Comparison of ENCODE assay signal across 2 cellular contexts in the genomic region with DNA sequence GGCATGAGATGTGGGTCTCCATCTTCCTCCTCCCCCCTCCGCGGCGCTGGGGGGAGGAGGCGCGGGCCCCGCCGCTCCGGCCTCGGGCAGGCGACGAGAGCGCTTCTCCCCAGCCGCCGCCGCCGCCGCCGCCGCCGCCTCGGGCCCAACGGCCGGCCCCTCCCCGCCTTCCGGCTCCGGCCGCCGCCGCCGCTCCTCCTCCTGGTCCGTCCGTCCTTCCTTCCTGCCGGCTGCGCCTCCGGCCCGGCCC.
TF ChIP-seq lines count a peak whose summit lies in the region.

No MANE protein-coding gene starts in this region.

TF ChIP-seq in PFSK-1, 5 proteins besides CTCF, POLR2A, EP300 and RAD21 (continued from another document):
- TF ChIP-seq, protein P1, sequence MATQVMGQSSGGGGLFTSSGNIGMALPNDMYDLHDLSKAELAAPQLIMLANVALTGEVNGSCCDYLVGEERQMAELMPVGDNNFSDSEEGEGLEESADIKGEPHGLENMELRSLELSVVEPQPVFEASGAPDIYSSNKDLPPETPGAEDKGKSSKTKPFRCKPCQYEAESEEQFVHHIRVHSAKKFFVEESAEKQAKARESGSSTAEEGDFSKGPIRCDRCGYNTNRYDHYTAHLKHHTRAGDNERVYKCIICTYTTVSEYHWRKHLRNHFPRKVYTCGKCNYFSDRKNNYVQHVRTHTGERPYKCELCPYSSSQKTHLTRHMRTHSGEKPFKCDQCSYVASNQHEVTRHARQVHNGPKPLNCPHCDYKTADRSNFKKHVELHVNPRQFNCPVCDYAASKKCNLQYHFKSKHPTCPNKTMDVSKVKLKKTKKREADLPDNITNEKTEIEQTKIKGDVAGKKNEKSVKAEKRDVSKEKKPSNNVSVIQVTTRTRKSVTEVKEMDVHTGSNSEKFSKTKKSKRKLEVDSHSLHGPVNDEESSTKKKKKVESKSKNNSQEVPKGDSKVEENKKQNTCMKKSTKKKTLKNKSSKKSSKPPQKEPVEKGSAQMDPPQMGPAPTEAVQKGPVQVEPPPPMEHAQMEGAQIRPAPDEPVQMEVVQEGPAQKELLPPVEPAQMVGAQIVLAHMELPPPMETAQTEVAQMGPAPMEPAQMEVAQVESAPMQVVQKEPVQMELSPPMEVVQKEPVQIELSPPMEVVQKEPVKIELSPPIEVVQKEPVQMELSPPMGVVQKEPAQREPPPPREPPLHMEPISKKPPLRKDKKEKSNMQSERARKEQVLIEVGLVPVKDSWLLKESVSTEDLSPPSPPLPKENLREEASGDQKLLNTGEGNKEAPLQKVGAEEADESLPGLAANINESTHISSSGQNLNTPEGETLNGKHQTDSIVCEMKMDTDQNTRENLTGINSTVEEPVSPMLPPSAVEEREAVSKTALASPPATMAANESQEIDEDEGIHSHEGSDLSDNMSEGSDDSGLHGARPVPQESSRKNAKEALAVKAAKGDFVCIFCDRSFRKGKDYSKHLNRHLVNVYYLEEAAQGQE (IDR thresholded peaks at IDR 0.05; ENCODE audit: insufficient read depth in 1 of 2, low read depth in 2 of 2, low read length in 2 of 2) = no peak
- 0 out of 2 replicates have a peak, but pooled peaks have one; percentile 46 for TF ChIP-seq POLR2AphosphoS5 (IDR thresholded peaks at IDR 0.05; ENCODE audit: low read depth, low read length)

TF ChIP-seq in HepG2, 621 proteins besides CTCF, POLR2A, EP300 and RAD21 (continued from another document and continues in another):
- TF ChIP-seq, protein P2, sequence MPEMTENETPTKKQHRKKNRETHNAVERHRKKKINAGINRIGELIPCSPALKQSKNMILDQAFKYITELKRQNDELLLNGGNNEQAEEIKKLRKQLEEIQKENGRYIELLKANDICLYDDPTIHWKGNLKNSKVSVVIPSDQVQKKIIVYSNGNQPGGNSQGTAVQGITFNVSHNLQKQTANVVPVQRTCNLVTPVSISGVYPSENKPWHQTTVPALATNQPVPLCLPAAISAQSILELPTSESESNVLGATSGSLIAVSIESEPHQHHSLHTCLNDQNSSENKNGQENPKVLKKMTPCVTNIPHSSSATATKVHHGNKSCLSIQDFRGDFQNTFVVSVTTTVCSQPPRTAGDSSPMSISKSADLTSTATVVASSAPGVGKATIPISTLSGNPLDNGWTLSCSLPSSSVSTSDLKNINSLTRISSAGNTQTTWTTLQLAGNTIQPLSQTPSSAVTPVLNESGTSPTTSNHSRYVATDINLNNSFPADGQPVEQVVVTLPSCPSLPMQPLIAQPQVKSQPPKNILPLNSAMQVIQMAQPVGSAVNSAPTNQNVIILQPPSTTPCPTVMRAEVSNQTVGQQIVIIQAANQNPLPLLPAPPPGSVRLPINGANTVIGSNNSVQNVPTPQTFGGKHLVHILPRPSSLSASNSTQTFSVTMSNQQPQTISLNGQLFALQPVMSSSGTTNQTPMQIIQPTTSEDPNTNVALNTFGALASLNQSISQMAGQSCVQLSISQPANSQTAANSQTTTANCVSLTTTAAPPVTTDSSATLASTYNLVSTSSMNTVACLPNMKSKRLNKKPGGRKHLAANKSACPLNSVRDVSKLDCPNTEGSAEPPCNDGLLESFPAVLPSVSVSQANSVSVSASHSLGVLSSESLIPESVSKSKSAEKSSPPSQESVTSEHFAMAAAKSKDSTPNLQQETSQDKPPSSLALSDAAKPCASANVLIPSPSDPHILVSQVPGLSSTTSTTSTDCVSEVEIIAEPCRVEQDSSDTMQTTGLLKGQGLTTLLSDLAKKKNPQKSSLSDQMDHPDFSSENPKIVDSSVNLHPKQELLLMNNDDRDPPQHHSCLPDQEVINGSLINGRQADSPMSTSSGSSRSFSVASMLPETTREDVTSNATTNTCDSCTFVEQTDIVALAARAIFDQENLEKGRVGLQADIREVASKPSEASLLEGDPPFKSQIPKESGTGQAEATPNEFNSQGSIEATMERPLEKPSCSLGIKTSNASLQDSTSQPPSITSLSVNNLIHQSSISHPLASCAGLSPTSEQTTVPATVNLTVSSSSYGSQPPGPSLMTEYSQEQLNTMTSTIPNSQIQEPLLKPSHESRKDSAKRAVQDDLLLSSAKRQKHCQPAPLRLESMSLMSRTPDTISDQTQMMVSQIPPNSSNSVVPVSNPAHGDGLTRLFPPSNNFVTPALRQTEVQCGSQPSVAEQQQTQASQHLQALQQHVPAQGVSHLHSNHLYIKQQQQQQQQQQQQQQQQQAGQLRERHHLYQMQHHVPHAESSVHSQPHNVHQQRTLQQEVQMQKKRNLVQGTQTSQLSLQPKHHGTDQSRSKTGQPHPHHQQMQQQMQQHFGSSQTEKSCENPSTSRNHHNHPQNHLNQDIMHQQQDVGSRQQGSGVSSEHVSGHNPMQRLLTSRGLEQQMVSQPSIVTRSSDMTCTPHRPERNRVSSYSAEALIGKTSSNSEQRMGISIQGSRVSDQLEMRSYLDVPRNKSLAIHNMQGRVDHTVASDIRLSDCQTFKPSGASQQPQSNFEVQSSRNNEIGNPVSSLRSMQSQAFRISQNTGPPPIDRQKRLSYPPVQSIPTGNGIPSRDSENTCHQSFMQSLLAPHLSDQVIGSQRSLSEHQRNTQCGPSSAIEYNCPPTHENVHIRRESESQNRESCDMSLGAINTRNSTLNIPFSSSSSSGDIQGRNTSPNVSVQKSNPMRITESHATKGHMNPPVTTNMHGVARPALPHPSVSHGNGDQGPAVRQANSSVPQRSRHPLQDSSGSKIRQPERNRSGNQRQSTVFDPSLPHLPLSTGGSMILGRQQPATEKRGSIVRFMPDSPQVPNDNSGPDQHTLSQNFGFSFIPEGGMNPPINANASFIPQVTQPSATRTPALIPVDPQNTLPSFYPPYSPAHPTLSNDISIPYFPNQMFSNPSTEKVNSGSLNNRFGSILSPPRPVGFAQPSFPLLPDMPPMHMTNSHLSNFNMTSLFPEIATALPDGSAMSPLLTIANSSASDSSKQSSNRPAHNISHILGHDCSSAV (CRISPR knock-in tag; IDR thresholded peaks at IDR 0.05; ENCODE audit: borderline replicate concordance) = no peak
- TF ChIP-seq SRSF9 (IDR thresholded peaks at IDR 0.05; ENCODE audit: borderline replicate concordance, insufficient read depth, low read depth, low read length, poor library complexity, severe bottlenecking) = no peak
- 0 out of 2 replicates have a peak, but pooled peaks have one; percentile 1 for TF ChIP-seq ATF7-NPFF (CRISPR knock-in tag; IDR thresholded peaks at IDR 0.05; ENCODE audit: low read depth)
- peak; percentile 77 for TF ChIP-seq GABPA (IDR thresholded peaks at IDR 0.05; ENCODE audit: low read depth, low read length)
- TF ChIP-seq GABPA (CRISPR knock-in tag; IDR thresholded peaks at IDR 0.05; ENCODE audit: low read depth) = peak; percentile 44
- TF ChIP-seq, protein P3, sequence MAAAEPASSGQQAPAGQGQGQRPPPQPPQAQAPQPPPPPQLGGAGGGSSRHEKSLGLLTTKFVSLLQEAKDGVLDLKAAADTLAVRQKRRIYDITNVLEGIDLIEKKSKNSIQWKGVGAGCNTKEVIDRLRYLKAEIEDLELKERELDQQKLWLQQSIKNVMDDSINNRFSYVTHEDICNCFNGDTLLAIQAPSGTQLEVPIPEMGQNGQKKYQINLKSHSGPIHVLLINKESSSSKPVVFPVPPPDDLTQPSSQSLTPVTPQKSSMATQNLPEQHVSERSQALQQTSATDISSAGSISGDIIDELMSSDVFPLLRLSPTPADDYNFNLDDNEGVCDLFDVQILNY (CRISPR knock-in tag; conservative IDR thresholded peaks at IDR 0.05) = 0 out of 2 replicates have a peak, but pooled peaks have one; percentile 28
- TF ChIP-seq, protein P4, sequence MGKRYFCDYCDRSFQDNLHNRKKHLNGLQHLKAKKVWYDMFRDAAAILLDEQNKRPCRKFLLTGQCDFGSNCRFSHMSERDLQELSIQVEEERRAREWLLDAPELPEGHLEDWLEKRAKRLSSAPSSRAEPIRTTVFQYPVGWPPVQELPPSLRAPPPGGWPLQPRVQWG (CRISPR knock-in tag; IDR thresholded peaks at IDR 0.05; ENCODE audit: borderline replicate concordance, low read depth) = no peak
- TF ChIP-seq, protein P1 (IDR thresholded peaks at IDR 0.05; ENCODE audit: borderline replicate concordance in 1 of 2, low read depth in 1 of 2, low read length in 2 of 2) = no peak
- TF ChIP-seq, protein P5, sequence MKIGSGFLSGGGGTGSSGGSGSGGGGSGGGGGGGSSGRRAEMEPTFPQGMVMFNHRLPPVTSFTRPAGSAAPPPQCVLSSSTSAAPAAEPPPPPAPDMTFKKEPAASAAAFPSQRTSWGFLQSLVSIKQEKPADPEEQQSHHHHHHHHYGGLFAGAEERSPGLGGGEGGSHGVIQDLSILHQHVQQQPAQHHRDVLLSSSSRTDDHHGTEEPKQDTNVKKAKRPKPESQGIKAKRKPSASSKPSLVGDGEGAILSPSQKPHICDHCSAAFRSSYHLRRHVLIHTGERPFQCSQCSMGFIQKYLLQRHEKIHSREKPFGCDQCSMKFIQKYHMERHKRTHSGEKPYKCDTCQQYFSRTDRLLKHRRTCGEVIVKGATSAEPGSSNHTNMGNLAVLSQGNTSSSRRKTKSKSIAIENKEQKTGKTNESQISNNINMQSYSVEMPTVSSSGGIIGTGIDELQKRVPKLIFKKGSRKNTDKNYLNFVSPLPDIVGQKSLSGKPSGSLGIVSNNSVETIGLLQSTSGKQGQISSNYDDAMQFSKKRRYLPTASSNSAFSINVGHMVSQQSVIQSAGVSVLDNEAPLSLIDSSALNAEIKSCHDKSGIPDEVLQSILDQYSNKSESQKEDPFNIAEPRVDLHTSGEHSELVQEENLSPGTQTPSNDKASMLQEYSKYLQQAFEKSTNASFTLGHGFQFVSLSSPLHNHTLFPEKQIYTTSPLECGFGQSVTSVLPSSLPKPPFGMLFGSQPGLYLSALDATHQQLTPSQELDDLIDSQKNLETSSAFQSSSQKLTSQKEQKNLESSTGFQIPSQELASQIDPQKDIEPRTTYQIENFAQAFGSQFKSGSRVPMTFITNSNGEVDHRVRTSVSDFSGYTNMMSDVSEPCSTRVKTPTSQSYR (CRISPR knock-in tag; IDR thresholded peaks at IDR 0.05; ENCODE audit: borderline replicate concordance) = peak; percentile 31; the same call in 1 of the 2 replicates
- no peak for TF ChIP-seq ZNF264 (CRISPR knock-in tag; IDR thresholded peaks at IDR 0.05)
- TF ChIP-seq JUND (CRISPR knock-in tag; IDR thresholded peaks at IDR 0.05) = no peak
- TF ChIP-seq ZNF331 (CRISPR knock-in tag; IDR thresholded peaks at IDR 0.05) = no peak
- TF ChIP-seq SRY (CRISPR knock-in tag; IDR thresholded peaks at IDR 0.05) = no peak
- TF ChIP-seq ZNF296 (CRISPR knock-in tag; conservative IDR thresholded peaks at IDR 0.05) = no peak
- TF ChIP-seq ZSCAN9 (CRISPR knock-in tag; IDR thresholded peaks at IDR 0.05; ENCODE audit: borderline replicate concordance) = no peak
- no peak for TF ChIP-seq ZNF260 (CRISPR knock-in tag; IDR thresholded peaks at IDR 0.05; ENCODE audit: borderline replicate concordance, low read depth)
- TF ChIP-seq HOXA9 (CRISPR knock-in tag; IDR thresholded peaks at IDR 0.05; ENCODE audit: borderline replicate concordance) = no peak
- no peak for TF ChIP-seq ZNF775 (CRISPR knock-in tag; IDR thresholded peaks at IDR 0.05; ENCODE audit: borderline replicate concordance)
- no peak for TF ChIP-seq ZNF101 (CRISPR knock-in tag; IDR thresholded peaks at IDR 0.05; ENCODE audit: borderline replicate concordance, low read depth)
- TF ChIP-seq, protein P6, sequence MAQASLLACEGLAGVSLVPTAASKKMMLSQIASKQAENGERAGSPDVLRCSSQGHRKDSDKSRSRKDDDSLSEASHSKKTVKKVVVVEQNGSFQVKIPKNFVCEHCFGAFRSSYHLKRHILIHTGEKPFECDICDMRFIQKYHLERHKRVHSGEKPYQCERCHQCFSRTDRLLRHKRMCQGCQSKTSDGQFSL (CRISPR knock-in tag; IDR thresholded peaks at IDR 0.05) = 0 out of 2 replicates have a peak, but pooled peaks have one; percentile 44
- TF ChIP-seq, protein P7, sequence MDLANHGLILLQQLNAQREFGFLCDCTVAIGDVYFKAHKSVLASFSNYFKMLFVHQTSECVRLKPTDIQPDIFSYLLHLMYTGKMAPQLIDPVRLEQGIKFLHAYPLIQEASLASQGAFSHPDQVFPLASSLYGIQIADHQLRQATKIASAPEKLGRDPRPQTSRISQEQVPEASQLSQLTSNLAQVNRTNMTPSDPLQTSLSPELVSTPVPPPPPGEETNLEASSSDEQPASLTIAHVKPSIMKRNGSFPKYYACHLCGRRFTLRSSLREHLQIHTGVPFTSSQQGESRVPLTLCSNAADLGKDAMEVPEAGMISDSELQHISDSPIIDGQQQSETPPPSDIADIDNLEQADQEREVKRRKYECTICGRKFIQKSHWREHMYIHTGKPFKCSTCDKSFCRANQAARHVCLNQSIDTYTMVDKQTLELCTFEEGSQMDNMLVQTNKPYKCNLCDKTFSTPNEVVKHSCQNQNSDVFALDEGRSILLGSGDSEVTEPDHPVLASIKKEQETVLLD (CRISPR knock-in tag; IDR thresholded peaks at IDR 0.05; ENCODE audit: low read depth) = peak; percentile 74; the same call in 1 of the 2 replicates
- TF ChIP-seq MAZ (IDR thresholded peaks at IDR 0.05; ENCODE audit: borderline replicate concordance, low read depth, low read length) = no peak
- peak; percentile 15; the same call in 1 of the 2 replicates for TF ChIP-seq MAZ (CRISPR knock-in tag; IDR thresholded peaks at IDR 0.05; ENCODE audit: low read depth)
- TF ChIP-seq BCL6 (CRISPR knock-in tag; IDR thresholded peaks at IDR 0.05) = no peak
- peak; percentile 3; the same call in 1 of the 2 replicates for TF ChIP-seq HDAC1 (CRISPR knock-in tag; IDR thresholded peaks at IDR 0.05)
- TF ChIP-seq, protein P8, sequence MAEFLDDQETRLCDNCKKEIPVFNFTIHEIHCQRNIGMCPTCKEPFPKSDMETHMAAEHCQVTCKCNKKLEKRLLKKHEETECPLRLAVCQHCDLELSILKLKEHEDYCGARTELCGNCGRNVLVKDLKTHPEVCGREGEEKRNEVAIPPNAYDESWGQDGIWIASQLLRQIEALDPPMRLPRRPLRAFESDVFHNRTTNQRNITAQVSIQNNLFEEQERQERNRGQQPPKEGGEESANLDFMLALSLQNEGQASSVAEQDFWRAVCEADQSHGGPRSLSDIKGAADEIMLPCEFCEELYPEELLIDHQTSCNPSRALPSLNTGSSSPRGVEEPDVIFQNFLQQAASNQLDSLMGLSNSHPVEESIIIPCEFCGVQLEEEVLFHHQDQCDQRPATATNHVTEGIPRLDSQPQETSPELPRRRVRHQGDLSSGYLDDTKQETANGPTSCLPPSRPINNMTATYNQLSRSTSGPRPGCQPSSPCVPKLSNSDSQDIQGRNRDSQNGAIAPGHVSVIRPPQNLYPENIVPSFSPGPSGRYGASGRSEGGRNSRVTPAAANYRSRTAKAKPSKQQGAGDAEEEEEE (CRISPR knock-in tag; IDR thresholded peaks at IDR 0.05; ENCODE audit: borderline replicate concordance) = no peak
